Comparison of ENCODE assay signal across 23 cellular contexts in genomic region chr3:181454451-181455027, GRCh38.
A peak's percentile ranks its signal among the peaks of the same experiment; 100 is the strongest.
DNase-seq lines count a peak whose midpoint lies in the region; ATAC-seq, FAIRE-seq and TF ChIP-seq lines count a peak whose summit lies in the region.
"Had no signal": no experiment of that assay in that cellular context is flagged by ENCODE, and none has a peak within 500 bp of the region (broad histone marks: within the 10 kb centered on the region; RNA-seq: fewer than 3 reads in every experiment).

No MANE protein-coding gene starts in this region.

- H3K4me2 ChIP-seq in SK-N-SH = no peak overlapping the region
- H3K4me2 ChIP-seq: A549, hepatocyte had no signal

- intact Hi-C loops in aorta (cut with DNase I) = no loop called here

- H3K9me3 ChIP-seq in SK-N-SH = no peaks in the 10 kb centered on the region
- no peaks in the 10 kb centered on the region for H3K9me3 ChIP-seq in aorta (ENCODE audit: control insufficient read depth, low read length)
- H3K9me3 ChIP-seq in small intestine (ENCODE audit: control insufficient read depth, low read depth) = no peaks in the 10 kb centered on the region
- H3K9me3 ChIP-seq: A549, uterus had no signal

- CTCF ChIA-PET in SK-N-SH (lab: Yijun Ruan, JAX) = interaction anchor here (0.9 to 1.4 kb wide), 2 partner anchors 15 to 246 kb away, joined by 3 to 4 read pairs; no protein-coding TSS in a partner anchor

- H3K27me3 ChIP-seq in SK-N-SH (ENCODE audit: insufficient read depth) = no peaks in the 10 kb centered on the region
- no peaks in the 10 kb centered on the region for H3K27me3 ChIP-seq in brain microvascular endothelial cell (replicated peaks)
- H3K27me3 ChIP-seq in aorta (ENCODE audit: control insufficient read depth in 1 of 2, insufficient read depth in 2 of 2, low read length in 1 of 2) = no peaks in the 10 kb centered on the region
- no peaks in the 10 kb centered on the region for H3K27me3 ChIP-seq in small intestine (ENCODE audit: control insufficient read depth in 2 of 2, insufficient read depth in 2 of 2, low read length in 2 of 2)
- H3K27me3 ChIP-seq: hepatocyte, stomach, uterus had no signal

- no peaks in the 10 kb centered on the region for H4K20me1 ChIP-seq in SK-N-SH (ENCODE audit: insufficient read depth)

- no peaks in the 10 kb centered on the region for H3K79me2 ChIP-seq in SK-N-SH (ENCODE audit: insufficient read depth)
- H3K79me2 ChIP-seq: hepatocyte had no signal

- no peak for TF ChIP-seq EP300 in SK-N-SH (IDR thresholded peaks at IDR 0.05; ENCODE audit: borderline replicate concordance in 1 of 2, low read depth in 1 of 2, low read length in 1 of 2)

- in situ Hi-C loops in brain microvascular endothelial cell (cut with HindIII; ENCODE audit: low pct_ligation_motif_present, low sequenced_read_pairs) = no loop called here

- H3K4me1 ChIP-seq in SK-N-SH (ENCODE audit: control insufficient read depth in 1 of 2, insufficient read depth in 2 of 2, low read depth in 1 of 2, low read length in 1 of 2) = peaks cover 0 to 12% of the 10 kb centered on the region in 2 experiments; a peak in 1 of 4 replicates
- no peaks in the 10 kb centered on the region for H3K4me1 ChIP-seq in aorta (ENCODE audit: control insufficient read depth in 1 of 2, insufficient read depth in 2 of 2, low read length in 2 of 2)
- H3K4me1 ChIP-seq in small intestine (ENCODE audit: control insufficient read depth in 2 of 2, insufficient read depth in 1 of 2, low read depth in 1 of 2, low read length in 1 of 2) = no peaks in the 10 kb centered on the region
- H3K4me1 ChIP-seq: A549, stomach, uterus had no signal

- H3K36me3 ChIP-seq in SK-N-SH (replicated peaks in 1 of 2; ENCODE audit: control insufficient read depth in 1 of 2, insufficient read depth in 2 of 2, low read length in 1 of 2) (no peaks in the 10 kb centered on the region), brain microvascular endothelial cell (replicated peaks) (no peaks in the 10 kb centered on the region), aorta (ENCODE audit: control insufficient read depth in 1 of 2, insufficient read depth in 2 of 2, low read length in 1 of 2) (no peaks in the 10 kb centered on the region), small intestine (ENCODE audit: control insufficient read depth in 2 of 2, insufficient read depth in 2 of 2, low read length in 2 of 2) (no peaks in the 10 kb centered on the region)
- H3K36me3 ChIP-seq: stomach, uterus, WERI-Rb-1 had no signal

- H3K9me2 ChIP-seq in SK-N-SH = no peaks in the 10 kb centered on the region

- no peak overlapping the region for H2AFZ ChIP-seq in SK-N-SH (ENCODE audit: low read depth)
- H2AFZ ChIP-seq: hepatocyte had no signal

- FAIRE-seq in small intestine (lab: Jason Lieb, UNC) = no peak
- FAIRE-seq: A549, endometrium had no signal

- no peak for TF ChIP-seq POLR2A in GM18505 (IDR thresholded peaks at IDR 0.05; ENCODE audit: borderline replicate concordance, extremely low read depth, insufficient read depth, insufficient read length)

- no peak for TF ChIP-seq RAD21 in SK-N-SH (IDR thresholded peaks at IDR 0.05; ENCODE audit: low read length)

- DNase-seq in SK-N-SH (no peak), brain microvascular endothelial cell (no peak), medulla oblongata (ENCODE audit: extremely low spot score) (peak; percentile 82), aorta (no peak), small intestine (no peak)
- DNase-seq: activated CD4-positive, alpha-beta memory T cell treated with anti-CD3 and anti-CD28 coated beads for 36 hours; activated T-cell treated with anti-CD3 and anti-CD28 coated beads for 4 hours; KBM-7; naive thymus-derived CD4-positive, alpha-beta T cell; NCI-H187 treated with DMSO at 0.1 percent for 48 hours; NCI-H446; Right ventricle myocardium superior; stimulated activated CD4-positive, alpha-beta T cell treated with anti-CD3 and anti-CD28 coated beads, Interleukin-4, amount 100 ng/mL, for 1 hour; stomach; uterus; WERI-Rb-1 had no signal

- no peak overlapping the region for H3K27ac ChIP-seq in SK-N-SH (ENCODE audit: low read depth in 2 of 2, low read length in 1 of 2)
- H3K27ac ChIP-seq in brain microvascular endothelial cell = no peak overlapping the region
- no peak overlapping the region for H3K27ac ChIP-seq in aorta (ENCODE audit: low read depth in 1 of 2, low read length in 2 of 2)
- no peak overlapping the region for H3K27ac ChIP-seq in small intestine (ENCODE audit: low read depth in 1 of 2, low read length in 1 of 2)
- H3K27ac ChIP-seq: A549, C4-2B, hepatocyte, stomach, uterus, WERI-Rb-1 had no signal

- H3K9ac ChIP-seq in SK-N-SH = no peak overlapping the region

- peaks cover 20% of the 10 kb centered on the region for H3F3A ChIP-seq in SK-N-SH (replicated peaks; ENCODE audit: insufficient read depth)

- WGBS in SK-N-SH (ENCODE audit: low lambda C conversion rate) = 71% methylated on average over 6 of the region's 6 CpGs
- 71 to 80% methylated on average over 6 of the region's 6 CpGs for WGBS in aorta, 2 donors
- WGBS in small intestine, 3 donors = 77 to 80% (median 78%) methylated on average over 6 of the region's 6 CpGs

- 0 out of 3 replicates have a peak, but pooled peaks have one; percentile 33 for ATAC-seq in SK-N-SH treated with all-trans-retinoic acid at 6 μM for 48 hours
- peak; percentile 23 for ATAC-seq in aorta (ENCODE audit: low FRiP score)
- no peak for ATAC-seq in GM21390 (IDR thresholded peaks at IDR 0.05; ENCODE audit: unreplicated experiment)
- no peak for ATAC-seq in GM18505 (IDR thresholded peaks at IDR 0.05; ENCODE audit: unreplicated experiment)
- ATAC-seq: A549; naive thymus-derived CD4-positive, alpha-beta T cell had no signal

- H3K4me3 ChIP-seq in SK-N-SH (ENCODE audit: low read depth in 2 of 2, low read length in 1 of 2) (no peak overlapping the region), brain microvascular endothelial cell (ENCODE audit: low read depth, low read length) (no peak overlapping the region), aorta (ENCODE audit: low read length in 2 of 2) (no peak overlapping the region), small intestine (ENCODE audit: low read depth in 1 of 2, low read length in 2 of 2) (no peak overlapping the region)
- H3K4me3 ChIP-seq: A549, hepatocyte, stomach, uterus had no signal

- POLR2A ChIA-PET in SK-N-SH (lab: Yijun Ruan, JAX) = no interaction called here

- TF ChIP-seq CTCF in SK-N-SH (IDR thresholded peaks at IDR 0.05) (no peak; the same call in 1 of the 2 replicates), brain microvascular endothelial cell (IDR thresholded peaks at IDR 0.05; ENCODE audit: low read depth, low read length, missing control alignments) (peak; percentile 43)

TF ChIP-seq in SK-N-SH treated with all-trans-retinoic acid at 6 μM for 48 hours, 23 proteins besides CTCF, POLR2A, EP300 and RAD21 (continues in another document):
- no peak for TF ChIP-seq ZNF70 (CRISPR knock-in tag; IDR thresholded peaks at IDR 0.05)
- no peak for TF ChIP-seq TCF4 (CRISPR knock-in tag; IDR thresholded peaks at IDR 0.05; ENCODE audit: borderline replicate concordance)
- no peak for TF ChIP-seq ZFP30 (CRISPR knock-in tag; IDR thresholded peaks at IDR 0.05)
- no peak for TF ChIP-seq TSHZ2 (CRISPR knock-in tag; IDR thresholded peaks at IDR 0.05)

TF ChIP-seq in SK-N-SH, 30 proteins besides CTCF, POLR2A, EP300 and RAD21:
- TF ChIP-seq FOXM1 (IDR thresholded peaks at IDR 0.05; ENCODE audit: low read depth) (no peak), ZBTB33 (IDR thresholded peaks at IDR 0.05; ENCODE audit: borderline replicate concordance, low read depth) (no peak), MEF2A (IDR thresholded peaks at IDR 0.05; ENCODE audit: borderline replicate concordance, low read depth) (no peak), RFX5 (IDR thresholded peaks at IDR 0.05; ENCODE audit: low read length) (no peak), FOSL2 (IDR thresholded peaks at IDR 0.05; ENCODE audit: borderline replicate concordance, low read depth) (no peak), TAF1 (IDR thresholded peaks at IDR 0.05; ENCODE audit: borderline replicate concordance, low read depth, low read length) (no peak)

Comparison
In these comparisons a context has a peak if more than half of its experiments do, and no peak if none do; other contexts are left out.
1. ATAC-seq: peak in SK-N-SH treated with all-trans-retinoic acid at 6 μM for 48 hours (single experiment) and aorta (single experiment); none in GM21390 (single experiment) and GM18505 (single experiment).